8 cellular contexts compared by ENCODE assay signal in the genomic region with DNA sequence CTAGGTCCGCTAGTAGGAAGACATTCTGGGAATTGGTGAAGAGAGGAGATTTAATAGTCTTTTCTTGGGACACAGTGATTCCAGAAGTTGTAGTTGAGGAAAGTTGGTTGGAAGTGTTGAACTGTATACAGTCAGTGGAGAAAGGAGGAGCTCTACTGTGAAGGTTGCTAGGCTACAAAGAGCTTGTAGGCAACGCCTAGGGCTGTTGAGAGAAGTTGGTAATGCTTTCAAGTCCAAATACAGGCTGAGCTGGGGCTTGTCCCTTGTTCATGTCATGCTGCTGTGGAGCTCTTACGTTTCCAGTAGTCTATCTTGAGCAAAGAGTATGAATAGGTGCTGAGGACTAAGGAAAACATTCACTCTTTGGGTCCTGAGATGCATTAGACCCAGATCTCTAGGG. TPM values are rescaled to one million over a fixed set of nuclear protein-coding genes. Genes with fewer than 3 reads are reported as not detected.
A peak's percentile ranks its signal among the peaks of the same experiment; 100 is the strongest.
DNase-seq lines count a peak whose midpoint lies in the region; TF ChIP-seq lines count a peak whose summit lies in the region.

No MANE protein-coding gene starts in this region.

- TF ChIP-seq CTCF in sigmoid colon (IDR thresholded peaks at IDR 0.05), result no peak

- peaks cover 7% of the 10 kb centered on the region for H3K27me3 Mint-ChIP-seq in T-helper 1 cell treated with Interleukin-12 subunit alpha and Interleukin-12 subunit beta and Interleukin-4 antibody, amounts not matched to agents 30 μg/mL and 1 μg/mL, for 36 hours (ENCODE audit: low read depth)
- H3K27me3 Mint-ChIP-seq in T-helper 2 cell treated with Interferon-gamma antibody and Interleukin-4, amounts not matched to agents 5 μg/mL and 100 μg/mL, for 36 hours (ENCODE audit: low read depth), result peaks cover 2% of the 10 kb centered on the region

- peaks cover 0 to 20% (median 17%) of the 10 kb centered on the region in 4 donors for H3K4me1 ChIP-seq in sigmoid colon

- no peaks in the 10 kb centered on the region for H3K9me3 ChIP-seq in sigmoid colon

- H3K4me3 ChIP-seq in sigmoid colon, result peak overlapping the region; percentile 74 to 93 (median 86)

- H3K36me3 Mint-ChIP-seq in T-helper 1 cell treated with Interleukin-12 subunit alpha and Interleukin-12 subunit beta and Interleukin-4 antibody, amounts not matched to agents 30 μg/mL and 1 μg/mL, for 36 hours (ENCODE audit: low read depth), result peaks cover 2% of the 10 kb centered on the region
- H3K36me3 Mint-ChIP-seq in T-helper 2 cell treated with Interferon-gamma antibody and Interleukin-4, amounts not matched to agents 5 μg/mL and 100 μg/mL, for 36 hours (ENCODE audit: low read depth), result no peaks in the 10 kb centered on the region

- H3K27ac ChIP-seq in sigmoid colon, result peak overlapping the region in 2 of 4 donors; percentile 75

- no peak for TF ChIP-seq EP300 in sigmoid colon (IDR thresholded peaks at IDR 0.05)

- TF ChIP-seq POLR2A in sigmoid colon (IDR thresholded peaks at IDR 0.05), result no peak

- WGBS in sigmoid colon, 2 donors, result 59 to 64% methylated on average over 3 of the region's 3 CpGs

- H3K4me3 Mint-ChIP-seq in T-helper 1 cell treated with Interleukin-12 subunit alpha and Interleukin-12 subunit beta and Interleukin-4 antibody, amounts not matched to agents 30 μg/mL and 1 μg/mL, for 36 hours, result peak overlapping the region; percentile 77
- H3K4me3 Mint-ChIP-seq in T-helper 2 cell treated with Interferon-gamma antibody and Interleukin-4, amounts not matched to agents 5 μg/mL and 100 μg/mL, for 36 hours, result peak overlapping the region; percentile 79

- H3K36me3 ChIP-seq in sigmoid colon, result no peaks in the 10 kb centered on the region

- H3K27me3 ChIP-seq in sigmoid colon, result no peaks in the 10 kb centered on the region

- H3K27ac Mint-ChIP-seq in T-helper 1 cell treated with Interleukin-12 subunit alpha and Interleukin-12 subunit beta and Interleukin-4 antibody, amounts not matched to agents 30 μg/mL and 1 μg/mL, for 36 hours, result peak overlapping the region; percentile 69
- H3K27ac Mint-ChIP-seq in T-helper 2 cell treated with Interferon-gamma antibody and Interleukin-4, amounts not matched to agents 5 μg/mL and 100 μg/mL, for 36 hours, result peak overlapping the region; percentile 53

- H3K4me1 Mint-ChIP-seq in T-helper 1 cell treated with Interleukin-12 subunit alpha and Interleukin-12 subunit beta and Interleukin-4 antibody, amounts not matched to agents 30 μg/mL and 1 μg/mL, for 36 hours (ENCODE audit: low read depth), result peaks cover 14% of the 10 kb centered on the region
- H3K4me1 Mint-ChIP-seq in T-helper 2 cell treated with Interferon-gamma antibody and Interleukin-4, amounts not matched to agents 5 μg/mL and 100 μg/mL, for 36 hours (ENCODE audit: low read depth), result peaks cover 17% of the 10 kb centered on the region

- H3K9me3 Mint-ChIP-seq in T-helper 1 cell treated with Interleukin-12 subunit alpha and Interleukin-12 subunit beta and Interleukin-4 antibody, amounts not matched to agents 30 μg/mL and 1 μg/mL, for 36 hours, result no peaks in the 10 kb centered on the region
- no peaks in the 10 kb centered on the region for H3K9me3 Mint-ChIP-seq in T-helper 2 cell treated with Interferon-gamma antibody and Interleukin-4, amounts not matched to agents 5 μg/mL and 100 μg/mL, for 36 hours

- DNase-seq in T-helper 1 cell, result no peak
- no peak for DNase-seq in T-helper 2 cell treated with Interferon-gamma antibody and Interleukin-4, amounts not matched to agents 5 μg/mL and 100 μg/mL, for 36 hours (ENCODE audit: low spot score)
- peak; percentile 4 for DNase-seq in glomerular visceral epithelial cell (ENCODE audit: extremely low spot score)
- DNase-seq in sigmoid colon, result no peak
- no peak for DNase-seq in NCI-H446 (lab: John Stamatoyannopoulos, UW)
- DNase-seq in nucleus accumbens (lab: John Stamatoyannopoulos, UW), result no peak
- DNase-seq in amniotic stem cell (lab: John Stamatoyannopoulos, UW), result no peak

- intact Hi-C loops in sigmoid colon (cut with DNase I), result loop anchor here (2.0 kb wide), 1 partner anchor 38 kb away; no protein-coding TSS in a partner anchor

RNA-seq across cellular contexts. Expression of gene TBCEL, which starts 1.1 kb away (rescaled TPM):
- total RNA-seq in sigmoid colon, result 10 to 100 TPM; 22.4 to 53.3 (median 39.0) TPM
- polyA plus RNA-seq in sigmoid colon, result 1 to 10 TPM; 4.2 to 4.8 (median 4.4) TPM
